29 cellular contexts compared by ENCODE assay signal in genomic region chr12:109483346-109483745, GRCh38.
"Had no signal": no experiment of that assay in that cellular context is flagged by ENCODE, and none has a peak within 500 bp of the region (broad histone marks: within the 10 kb centered on the region; RNA-seq: fewer than 3 reads in every experiment).

No MANE protein-coding gene starts in this region.

- H3K9me3 Mint-ChIP-seq: dendritic cell treated with granulocyte-macrophage colony-stimulating factor and Interleukin-4, amounts not matched to agents 40 ng/mL and 50 ng/mL, for 4 days; effector memory CD8-positive, alpha-beta T cell; endodermal cell had no signal

- FAIRE-seq: colon, endometrium, endothelial cell of umbilical vein, frontal cortex had no signal

- H3K9me3 ChIP-seq: colonic mucosa, esophagus muscularis mucosa, esophagus squamous epithelium, gastrocnemius medialis, gastroesophageal sphincter, heart left ventricle, heart right ventricle had no signal

- H3K27ac Mint-ChIP-seq: dendritic cell treated with granulocyte-macrophage colony-stimulating factor and Interleukin-4, amounts not matched to agents 40 ng/mL and 50 ng/mL, for 4 days; effector memory CD8-positive, alpha-beta T cell; endodermal cell had no signal

- H3K27me3 ChIP-seq: colonic mucosa, dorsolateral prefrontal cortex, esophagus muscularis mucosa, esophagus squamous epithelium, foreskin keratinocyte, gastrocnemius medialis, gastroesophageal sphincter, heart left ventricle, heart right ventricle had no signal

- H3K27ac ChIP-seq: colonic mucosa, coronary artery, dorsolateral prefrontal cortex, epithelial cell of prostate, esophagus muscularis mucosa, esophagus squamous epithelium, foreskin keratinocyte, gastrocnemius medialis, gastroesophageal sphincter, heart left ventricle, heart right ventricle had no signal

- H3K4me3 Mint-ChIP-seq: dendritic cell treated with granulocyte-macrophage colony-stimulating factor and Interleukin-4, amounts not matched to agents 40 ng/mL and 50 ng/mL, for 4 days; effector memory CD8-positive, alpha-beta T cell; endodermal cell had no signal

- H3K4me3 ChIP-seq: colonic mucosa, coronary artery, dorsolateral prefrontal cortex, esophagus muscularis mucosa, esophagus squamous epithelium, gastrocnemius medialis, gastroesophageal sphincter, heart left ventricle, heart right ventricle had no signal

- DNase-seq: colonic mucosa; cortex of kidney; dermis blood vessel endothelial cell; dorsolateral prefrontal cortex; effector CD4-positive, alpha-beta T cell; effector CD8-positive, alpha-beta T cell; effector memory CD4-positive, alpha-beta T cell; effector memory CD8-positive, alpha-beta T cell; endodermal cell; erythroblast; esophagus squamous epithelium; foreskin fibroblast; foreskin keratinocyte; foreskin melanocyte; gastrocnemius medialis; glutamatergic neuron; head of caudate nucleus; heart left ventricle; heart right ventricle had no signal

- H3K4me1 ChIP-seq: foreskin keratinocyte had no signal

- H3K27me3 Mint-ChIP-seq: dendritic cell treated with granulocyte-macrophage colony-stimulating factor and Interleukin-4, amounts not matched to agents 40 ng/mL and 50 ng/mL, for 4 days; effector memory CD8-positive, alpha-beta T cell had no signal

- ATAC-seq: effector memory CD8-positive, alpha-beta T cell; esophagus mucosa; foreskin keratinocyte; gastrocnemius medialis; gastroesophageal sphincter; heart left ventricle; heart right ventricle had no signal
